Comparison of ENCODE assay signal across 28 cellular contexts in genomic region chr10:108785011-108785410, GRCh38.
"Had no signal": no experiment of that assay in that cellular context is flagged by ENCODE, and none has a peak within 500 bp of the region (broad histone marks: within the 10 kb centered on the region; RNA-seq: fewer than 3 reads in every experiment).

No MANE protein-coding gene starts in this region.

- H3K4me3 ChIP-seq: colonic mucosa, coronary artery, dorsolateral prefrontal cortex, esophagus muscularis mucosa, esophagus squamous epithelium, gastrocnemius medialis, gastroesophageal sphincter, heart left ventricle, heart right ventricle had no signal

- DNase-seq: colonic mucosa; cortex of kidney; dermis blood vessel endothelial cell; dorsolateral prefrontal cortex; effector CD4-positive, alpha-beta T cell; effector CD8-positive, alpha-beta T cell; effector memory CD4-positive, alpha-beta T cell; effector memory CD8-positive, alpha-beta T cell; endodermal cell; erythroblast; esophagus squamous epithelium; foreskin fibroblast; foreskin keratinocyte; foreskin melanocyte; gastrocnemius medialis; glutamatergic neuron; head of caudate nucleus; heart left ventricle; heart right ventricle had no signal

- H3K27me3 ChIP-seq: colonic mucosa, esophagus muscularis mucosa, esophagus squamous epithelium, foreskin keratinocyte, gastrocnemius medialis, gastroesophageal sphincter, heart left ventricle had no signal

- H3K27ac ChIP-seq: colonic mucosa, coronary artery, dorsolateral prefrontal cortex, epithelial cell of prostate, esophagus muscularis mucosa, esophagus squamous epithelium, foreskin keratinocyte, gastrocnemius medialis, gastroesophageal sphincter, heart left ventricle, heart right ventricle had no signal

- H3K36me3 ChIP-seq: colonic mucosa, esophagus muscularis mucosa, esophagus squamous epithelium, gastrocnemius medialis, gastroesophageal sphincter, heart left ventricle, heart right ventricle had no signal

- FAIRE-seq: colon, endometrium, endothelial cell of umbilical vein, frontal cortex had no signal

- ATAC-seq: effector memory CD8-positive, alpha-beta T cell; esophagus mucosa; foreskin keratinocyte; gastrocnemius medialis; gastroesophageal sphincter; heart left ventricle; heart right ventricle had no signal

- H3K4me1 ChIP-seq: colonic mucosa, esophagus muscularis mucosa, esophagus squamous epithelium, foreskin keratinocyte, gastrocnemius medialis, gastroesophageal sphincter, heart left ventricle, heart right ventricle had no signal

- H3K9me3 ChIP-seq: colonic mucosa, gastrocnemius medialis had no signal
